In genomic region chr1:8699679-8700078, GRCh38 we compare ENCODE assay signal across 12 cellular contexts.
"Had no signal": no experiment of that assay in that cellular context is flagged by ENCODE, and none has a peak within 500 bp of the region (broad histone marks: within the 10 kb centered on the region; RNA-seq: fewer than 3 reads in every experiment).

No MANE protein-coding gene starts in this region.

- H3K9me3 ChIP-seq: breast epithelium, neutrophil, tibial nerve had no signal

- H3K4me3 Mint-ChIP-seq: activated CD8-positive, alpha-beta T cell treated with anti-CD3 and anti-CD28 coated beads, Interleukin-2, amount 10 ng/mL, durations not matched to agents 7 days and 5 days; activated naive CD4-positive, alpha-beta T cell treated with anti-CD3 and anti-CD28 coated beads, Interleukin-2, amount 50 U/mL, for 24 hours; activated T-helper 17 cell treated with anti-CD3 and anti-CD28 coated beads, Interleukin-2, amount 50 U/mL, for 72 hours had no signal

- H3K36me3 ChIP-seq: breast epithelium, neutrophil, tibial nerve had no signal

- H3K27ac Mint-ChIP-seq: activated CD8-positive, alpha-beta T cell treated with anti-CD3 and anti-CD28 coated beads, Interleukin-2, amount 10 ng/mL, durations not matched to agents 7 days and 5 days; activated naive CD4-positive, alpha-beta T cell treated with anti-CD3 and anti-CD28 coated beads, Interleukin-2, amount 50 U/mL, for 24 hours; activated T-helper 17 cell treated with anti-CD3 and anti-CD28 coated beads, Interleukin-2, amount 50 U/mL, for 72 hours had no signal

- DNase-seq: activated CD4-positive, alpha-beta T cell treated with anti-CD3 and anti-CD28 coated beads for 4 hours; activated CD8-positive, alpha-beta T cell treated with anti-CD3 and anti-CD28 coated beads, Interleukin-2, amount 10 ng/mL, durations not matched to agents 7 days and 5 days; amniotic stem cell; kidney glomerular epithelial cell; T-helper 9 cell had no signal

- H3K27ac ChIP-seq: skin epidermis had no signal

- ATAC-seq: activated CD8-positive, alpha-beta T cell treated with anti-CD3 and anti-CD28 coated beads, Interleukin-2, amount 10 ng/mL, durations not matched to agents 7 days and 5 days; activated T-helper 17 cell treated with anti-CD3 and anti-CD28 coated beads, Interleukin-2, amount 50 U/mL, for 72 hours; esophagus mucosa had no signal

- H3K27me3 ChIP-seq: breast epithelium, tibial nerve had no signal

- H3K36me3 Mint-ChIP-seq: activated naive CD4-positive, alpha-beta T cell treated with anti-CD3 and anti-CD28 coated beads, Interleukin-2, amount 50 U/mL, for 24 hours had no signal

- H3K4me3 ChIP-seq: breast epithelium, skin epidermis, tibial nerve had no signal

- H3K9me3 Mint-ChIP-seq: activated naive CD4-positive, alpha-beta T cell treated with anti-CD3 and anti-CD28 coated beads, Interleukin-2, amount 50 U/mL, for 24 hours; activated T-helper 17 cell treated with anti-CD3 and anti-CD28 coated beads, Interleukin-2, amount 50 U/mL, for 72 hours had no signal
